ENCODE assay signal across 1 cellular context in the genomic region with DNA sequence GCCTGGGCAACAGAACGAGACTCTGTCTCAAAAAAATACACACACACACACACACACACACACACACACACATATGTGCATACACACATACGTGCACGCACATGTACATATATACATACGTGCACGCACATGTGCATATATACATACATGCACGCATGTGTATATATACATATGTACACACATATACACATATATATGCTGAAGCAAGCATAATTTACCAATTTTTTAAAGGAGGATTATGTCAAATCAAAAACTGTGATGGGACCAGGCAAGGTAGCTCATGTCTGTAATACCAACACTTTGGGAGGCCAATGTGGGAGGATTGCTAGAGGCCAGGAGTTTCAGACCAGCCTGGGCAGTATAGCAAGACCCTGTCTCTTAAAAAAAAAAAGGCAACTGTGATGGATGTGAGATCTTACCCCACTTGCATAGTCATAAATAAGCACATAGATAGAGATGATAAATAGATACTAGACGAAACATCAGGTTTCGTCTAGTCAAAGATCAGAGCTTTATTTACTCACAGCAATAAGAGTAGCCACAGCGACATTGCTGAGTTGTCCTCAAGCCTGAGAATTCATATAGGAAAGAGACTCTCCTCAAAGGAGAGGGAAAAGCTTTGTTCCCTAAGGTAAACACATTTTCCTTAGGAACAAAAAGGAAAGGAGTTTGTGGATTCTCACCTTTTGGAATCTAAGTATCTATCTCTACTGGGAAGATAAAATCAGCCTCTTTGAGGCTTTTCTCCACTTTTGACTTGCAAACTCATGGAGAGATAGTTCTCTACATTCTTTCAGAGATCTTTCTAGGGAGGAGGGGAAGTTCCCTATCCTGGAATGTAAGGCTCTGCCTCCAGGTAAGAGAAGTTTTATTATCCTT.
TF ChIP-seq lines count a peak whose summit lies in the region.

No MANE protein-coding gene starts in this region.

TF ChIP-seq in HepG2, 621 proteins besides CTCF, POLR2A, EP300 and RAD21:
- TF ChIP-seq TBP (CRISPR knock-in tag; IDR thresholded peaks at IDR 0.05), result no peak
- TF ChIP-seq BRCA1 (CRISPR knock-in tag; IDR thresholded peaks at IDR 0.05), result no peak
- TF ChIP-seq ZNF496 (CRISPR knock-in tag; IDR thresholded peaks at IDR 0.05; ENCODE audit: insufficient replicate concordance), result no peak
- TF ChIP-seq MAFF (IDR thresholded peaks at IDR 0.05; ENCODE audit: low read depth, low read length), result peak; percentile 32; the same call in 1 of the 2 replicates
- TF ChIP-seq, protein P1, sequence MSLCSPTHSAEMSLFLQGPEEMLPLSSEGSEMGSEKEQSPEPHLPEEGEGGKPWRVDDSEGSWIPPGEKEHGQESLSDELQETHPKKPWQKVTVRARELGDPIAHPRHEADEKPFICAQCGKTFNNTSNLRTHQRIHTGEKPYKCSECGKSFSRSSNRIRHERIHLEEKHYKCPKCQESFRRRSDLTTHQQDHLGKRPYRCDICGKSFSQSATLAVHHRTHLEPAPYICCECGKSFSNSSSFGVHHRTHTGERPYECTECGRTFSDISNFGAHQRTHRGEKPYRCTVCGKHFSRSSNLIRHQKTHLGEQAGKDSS (CRISPR knock-in tag; IDR thresholded peaks at IDR 0.05; ENCODE audit: borderline replicate concordance, low read depth), result no peak
- TF ChIP-seq, protein P2, sequence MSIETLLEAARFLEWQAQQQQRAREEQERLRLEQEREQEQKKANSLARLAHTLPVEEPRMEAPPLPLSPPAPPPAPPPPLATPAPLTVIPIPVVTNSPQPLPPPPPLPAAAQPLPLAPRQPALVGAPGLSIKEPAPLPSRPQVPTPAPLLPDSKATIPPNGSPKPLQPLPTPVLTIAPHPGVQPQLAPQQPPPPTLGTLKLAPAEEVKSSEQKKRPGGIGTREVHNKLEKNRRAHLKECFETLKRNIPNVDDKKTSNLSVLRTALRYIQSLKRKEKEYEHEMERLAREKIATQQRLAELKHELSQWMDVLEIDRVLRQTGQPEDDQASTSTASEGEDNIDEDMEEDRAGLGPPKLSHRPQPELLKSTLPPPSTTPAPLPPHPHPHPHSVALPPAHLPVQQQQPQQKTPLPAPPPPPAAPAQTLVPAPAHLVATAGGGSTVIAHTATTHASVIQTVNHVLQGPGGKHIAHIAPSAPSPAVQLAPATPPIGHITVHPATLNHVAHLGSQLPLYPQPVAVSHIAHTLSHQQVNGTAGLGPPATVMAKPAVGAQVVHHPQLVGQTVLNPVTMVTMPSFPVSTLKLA (IDR thresholded peaks at IDR 0.05), result peak; percentile 45; the same call in 1 of the 2 replicates
- peak; percentile 45 to 62; a peak in 3 of 4 replicates for TF ChIP-seq MAFK (conservative IDR thresholded peaks at IDR 0.05 in 1 of 2, IDR thresholded peaks at IDR 0.05 in 1 of 2; ENCODE audit: low read length in 2 of 2)
- TF ChIP-seq, protein P3, sequence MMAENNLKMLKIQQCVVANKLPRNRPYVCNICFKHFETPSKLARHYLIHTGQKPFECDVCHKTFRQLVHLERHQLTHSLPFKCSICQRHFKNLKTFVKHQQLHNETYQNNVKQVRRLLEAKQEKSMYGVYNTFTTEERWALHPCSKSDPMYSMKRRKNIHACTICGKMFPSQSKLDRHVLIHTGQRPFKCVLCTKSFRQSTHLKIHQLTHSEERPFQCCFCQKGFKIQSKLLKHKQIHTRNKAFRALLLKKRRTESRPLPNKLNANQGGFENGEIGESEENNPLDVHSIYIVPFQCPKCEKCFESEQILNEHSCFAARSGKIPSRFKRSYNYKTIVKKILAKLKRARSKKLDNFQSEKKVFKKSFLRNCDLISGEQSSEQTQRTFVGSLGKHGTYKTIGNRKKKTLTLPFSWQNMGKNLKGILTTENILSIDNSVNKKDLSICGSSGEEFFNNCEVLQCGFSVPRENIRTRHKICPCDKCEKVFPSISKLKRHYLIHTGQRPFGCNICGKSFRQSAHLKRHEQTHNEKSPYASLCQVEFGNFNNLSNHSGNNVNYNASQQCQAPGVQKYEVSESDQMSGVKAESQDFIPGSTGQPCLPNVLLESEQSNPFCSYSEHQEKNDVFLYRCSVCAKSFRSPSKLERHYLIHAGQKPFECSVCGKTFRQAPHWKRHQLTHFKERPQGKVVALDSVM (CRISPR knock-in tag; IDR thresholded peaks at IDR 0.05), result 0 out of 2 replicates have a peak, but pooled peaks have one; percentile 21
- TF ChIP-seq STAG1 (CRISPR knock-in tag; IDR thresholded peaks at IDR 0.05), result no peak
- no peak for TF ChIP-seq ZNF101 (CRISPR knock-in tag; IDR thresholded peaks at IDR 0.05; ENCODE audit: borderline replicate concordance, low read depth)
- no peak for TF ChIP-seq TBL1XR1 (IDR thresholded peaks at IDR 0.05; ENCODE audit: borderline replicate concordance, low read length, partially characterized antibody)
- no peak for TF ChIP-seq ZNF883 (CRISPR knock-in tag; IDR thresholded peaks at IDR 0.05; ENCODE audit: not compliant biosample characterization)
- no peak for TF ChIP-seq MBD4 (IDR thresholded peaks at IDR 0.05; ENCODE audit: borderline replicate concordance, low read length)
- TF ChIP-seq POGZ (CRISPR knock-in tag; IDR thresholded peaks at IDR 0.05), result no peak
- TF ChIP-seq ZIK1 (CRISPR knock-in tag; IDR thresholded peaks at IDR 0.05; ENCODE audit: borderline replicate concordance, low read depth), result no peak
- TF ChIP-seq ZFP82 (CRISPR knock-in tag; IDR thresholded peaks at IDR 0.05; ENCODE audit: borderline replicate concordance), result no peak
- TF ChIP-seq ZNF121 (CRISPR knock-in tag; IDR thresholded peaks at IDR 0.05), result peak; percentile 43; the same call in 1 of the 2 replicates
- no peak for TF ChIP-seq FOXC1 (CRISPR knock-in tag; IDR thresholded peaks at IDR 0.05; ENCODE audit: borderline replicate concordance)
TF ChIP-seq in HepG2: peak in this region for 5.
